In the genomic region with DNA sequence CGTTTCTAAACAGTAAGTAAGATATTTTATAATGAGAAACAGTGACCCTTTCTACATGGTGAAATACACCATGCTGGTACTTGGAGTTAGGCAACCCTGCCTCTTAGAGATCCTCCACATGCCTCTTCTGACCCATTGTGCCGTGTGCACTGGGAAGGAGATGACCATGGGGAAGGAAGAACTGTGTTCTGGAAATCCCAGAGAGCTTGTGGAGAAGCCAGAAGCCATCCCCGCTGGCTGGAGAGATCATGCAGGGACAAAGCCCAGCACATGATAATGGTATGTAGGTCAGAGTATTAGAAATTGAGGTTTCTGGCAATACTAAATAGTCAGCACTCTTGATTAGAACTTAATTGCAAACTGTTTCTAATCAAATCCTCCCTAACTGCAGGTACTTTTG, we compare ENCODE assay signal across 20 cellular contexts.
DNase-seq lines count a peak whose midpoint lies in the region; ATAC-seq and TF ChIP-seq lines count a peak whose summit lies in the region.
"Had no signal": no experiment of that assay in that cellular context is flagged by ENCODE, and none has a peak within 500 bp of the region (broad histone marks: within the 10 kb centered on the region; RNA-seq: fewer than 3 reads in every experiment).

No MANE protein-coding gene starts in this region.

- peaks cover 0 to 8% of the 10 kb centered on the region in 2 donors for H3K9me3 ChIP-seq in right atrium auricular region
- H3K9me3 ChIP-seq in testis = no peaks in the 10 kb centered on the region
- H3K9me3 ChIP-seq in BE2C = no peaks in the 10 kb centered on the region
- H3K9me3 ChIP-seq: thoracic aorta had no signal

- H3K4me3 ChIP-seq in dorsolateral prefrontal cortex (no peak overlapping the region), right atrium auricular region (no peak overlapping the region), testis (no peak overlapping the region), BE2C (ENCODE audit: low read depth, low read length) (no peak overlapping the region)
- H3K4me3 ChIP-seq: HAP-1, lower lobe of right lung, thoracic aorta had no signal

- no peaks in the 10 kb centered on the region for H3K36me3 ChIP-seq in right atrium auricular region
- no peaks in the 10 kb centered on the region for H3K36me3 ChIP-seq in testis (ENCODE audit: low read depth, missing control alignments)
- H3K36me3 ChIP-seq in BE2C = no peaks in the 10 kb centered on the region
- H3K36me3 ChIP-seq: HAP-1, lower lobe of right lung, thoracic aorta had no signal

- H3K27ac ChIP-seq in dorsolateral prefrontal cortex (peak overlapping the region in 38 of 59 donors; percentile 0 to 87 (median 36)), right atrium auricular region (peak overlapping the region; percentile 17 to 48), testis (no peak overlapping the region)
- H3K27ac ChIP-seq: lower lobe of right lung, thoracic aorta had no signal

- H3K4me1 ChIP-seq in right atrium auricular region (peaks cover 0 to 25% of the 10 kb centered on the region in 2 donors), testis (no peaks in the 10 kb centered on the region), BE2C (peaks cover 8% of the 10 kb centered on the region)
- H3K4me1 ChIP-seq: HAP-1 had no signal

- TF ChIP-seq CTCF in dorsolateral prefrontal cortex (IDR thresholded peaks at IDR 0.05 in 54 of 56, conservative IDR thresholded peaks at IDR 0.05 in 2 of 56; ENCODE audit: low read depth in 1 of 56, partially characterized antibody in 56 of 56) (no peak), right atrium auricular region (IDR thresholded peaks at IDR 0.05) (no peak), testis (IDR thresholded peaks at IDR 0.05) (no peak), BE2C (IDR thresholded peaks at IDR 0.05; ENCODE audit: low read depth, low read length) (no peak)

- no peaks in the 10 kb centered on the region for H3K27me3 ChIP-seq in dorsolateral prefrontal cortex
- no peaks in the 10 kb centered on the region for H3K27me3 ChIP-seq in right atrium auricular region
- no peaks in the 10 kb centered on the region for H3K27me3 ChIP-seq in testis
- H3K27me3 ChIP-seq in BE2C = no peaks in the 10 kb centered on the region

- DNase-seq in HCEC 1CT (peak; percentile 33), dorsolateral prefrontal cortex (peak in 1 of 10 donors; percentile 34), right atrium auricular region (ENCODE audit: low spot score) (no peak), testis (peak; percentile 25), amygdala (lab: John Stamatoyannopoulos, UW) (no peak), BE2C (no peak)
- DNase-seq: activated B cell treated with CpG ODN at 0.5 μM for 24 hours; activated CD4-positive, alpha-beta memory T cell treated with anti-CD3 and anti-CD28 coated beads for 36 hours; activated gamma-delta T cell treated with Interleukin-2 at 50 U/mL for 16 hours; activated T-cell treated with anti-CD3 and anti-CD28 coated beads for 4 hours; DMS53; effector memory CD8-positive, alpha-beta T cell; immature natural killer cell; lower lobe of right lung; NCI-H1417 treated with DMSO at 0.1 percent for 48 hours; NCI-H524 treated with DMSO at 0.1 percent for 48 hours; T1000 had no signal

- WGBS in testis, 2 donors = 46 to 80% methylated on average over 3 of the region's 3 CpGs

- no peak for TF ChIP-seq POLR2A in testis (IDR thresholded peaks at IDR 0.05)

- no peak for ATAC-seq in HG03135 (IDR thresholded peaks at IDR 0.05; ENCODE audit: unreplicated experiment)
- ATAC-seq: effector memory CD8-positive, alpha-beta T cell; lower lobe of right lung had no signal

- intact Hi-C loops in dorsolateral prefrontal cortex (cut with DNase I) (no loop called here), testis (cut with DNase I; ENCODE audit: low total_unique reads) (no loop called here)

Comparison
In these comparisons a context has a peak if more than half of its experiments do, and no peak if none do; other contexts are left out.
1. DNase-seq: peak in HCEC 1CT (single experiment) and testis (single experiment); none in right atrium auricular region (single experiment), amygdala (0 of 56) and BE2C (single experiment).
2. H3K27ac ChIP-seq: peak in dorsolateral prefrontal cortex (38 of 59) and right atrium auricular region (2 of 2); none in testis (0 of 2).